ENCODE assay signal across 8 cellular contexts in genomic region chr7:25125137-25125946, GRCh38. TPM values are rescaled to one million over a fixed set of nuclear protein-coding genes. Genes with fewer than 3 reads are reported as not detected.
DNase-seq lines count a peak whose midpoint lies in the region; ATAC-seq and TF ChIP-seq lines count a peak whose summit lies in the region.

CYCS (minus strand) TSS chr7:25125260; CDS start chr7:25124119, 1,141 bp downstream.

- peaks cover 30% of the 10 kb centered on the region for H4K20me1 ChIP-seq in Karpas-422 (ENCODE audit: insufficient read depth, low read depth, low read length)

- H3K4me3 ChIP-seq in Karpas-422 (ENCODE audit: low read length) (peak within 1 kb of the TSS; percentile 83), esophagus muscularis mucosa (peak within 1 kb of the TSS; percentile 80 to 89 (median 84)), muscle layer of duodenum (ENCODE audit: low read depth in 1 of 2, low read length in 2 of 2) (peak within 1 kb of the TSS; percentile 82 to 96)

- intact Hi-C loops in esophagus muscularis mucosa (cut with DNase I): no loop called here

- H3K4me1 ChIP-seq in Karpas-422 (ENCODE audit: low read length) (peaks cover 34% of the 10 kb centered on the region), esophagus muscularis mucosa (peaks cover 10 to 22% (median 15%) of the 10 kb centered on the region in 4 donors), muscle layer of duodenum (ENCODE audit: control insufficient read depth in 1 of 2, insufficient read depth in 2 of 2, low read length in 2 of 2) (no peaks in the 10 kb centered on the region)

- peak; percentile 90 for TF ChIP-seq EP300 in esophagus muscularis mucosa (IDR thresholded peaks at IDR 0.05)

- TF ChIP-seq CTCF in esophagus muscularis mucosa (IDR thresholded peaks at IDR 0.05): peak in 1 of 3 experiments; percentile 16

- H2AFZ ChIP-seq in Karpas-422 (ENCODE audit: low read length): peak within 1 kb of the TSS; percentile 96; the same call in 1 of the 2 replicates

- no peaks in the 10 kb centered on the region for H3K9me3 ChIP-seq in Karpas-422 (ENCODE audit: low read length)
- H3K9me3 ChIP-seq in esophagus muscularis mucosa: no peaks in the 10 kb centered on the region
- no peaks in the 10 kb centered on the region for H3K9me3 ChIP-seq in muscle layer of duodenum (ENCODE audit: control insufficient read depth in 1 of 2, low read length in 2 of 2)

- WGBS in esophagus muscularis mucosa: under 1% methylated on average over 20 of the region's 67 CpGs

- peak; percentile 99 for DNase-seq in DMS79 treated with DMSO at 0.1 percent for 48 hours (lab: John Stamatoyannopoulos, UW)
- peak; percentile 100 for DNase-seq in Karpas-422
- peak; percentile 100 for DNase-seq in RKO (ENCODE audit: low spot score)
- peak; percentile 99 for DNase-seq in activated T-helper 1 cell treated with Interleukin-2 at 50 U/mL for 16 hours (ENCODE audit: low read depth)
- DNase-seq in esophagus muscularis mucosa (ENCODE audit: extremely low spot score): peak; percentile 100
- DNase-seq in stimulated activated CD8-positive, alpha-beta memory T cell treated with anti-CD3 and anti-CD28 coated beads, Interleukin-7, amount 100 ng/mL, for 4 hours (ENCODE audit: low read depth in 2 of 2): peak; percentile 99 to 100

- ATAC-seq in GM21825 (IDR thresholded peaks at IDR 0.05; ENCODE audit: unreplicated experiment): peak; percentile 95

- H3K27me3 ChIP-seq in Karpas-422 (ENCODE audit: low read length) (no peaks in the 10 kb centered on the region), esophagus muscularis mucosa (no peaks in the 10 kb centered on the region), muscle layer of duodenum (ENCODE audit: low read depth, low read length) (no peaks in the 10 kb centered on the region)

- peak within 1 kb of the TSS; percentile 72 for H3K27ac ChIP-seq in Karpas-422 (ENCODE audit: low read length)
- peak within 1 kb of the TSS; percentile 95 to 97 (median 96) for H3K27ac ChIP-seq in esophagus muscularis mucosa (replicated peaks in 1 of 4)
- H3K27ac ChIP-seq in muscle layer of duodenum (ENCODE audit: low read length): peak within 1 kb of the TSS; percentile 94

- peak; percentile 95 for TF ChIP-seq POLR2A in esophagus muscularis mucosa (IDR thresholded peaks at IDR 0.05; ENCODE audit: low read depth)

- peaks cover 22% of the 10 kb centered on the region for H3K79me2 ChIP-seq in Karpas-422 (ENCODE audit: low read length)

- H3K36me3 ChIP-seq in Karpas-422 (ENCODE audit: insufficient read depth, low read length) (peaks cover 40% of the 10 kb centered on the region), esophagus muscularis mucosa (peaks cover 11 to 31% (median 25%) of the 10 kb centered on the region in 4 donors), muscle layer of duodenum (ENCODE audit: control insufficient read depth in 1 of 2, insufficient read depth in 2 of 2, low read length in 2 of 2) (peaks cover 22 to 23% of the 10 kb centered on the region in 2 donors)

- H3K9ac ChIP-seq in Karpas-422 (ENCODE audit: low read length): peak within 1 kb of the TSS; percentile 97

- no peaks in the 10 kb centered on the region for H3K9me2 ChIP-seq in Karpas-422 (replicated peaks; ENCODE audit: insufficient read depth, low read length)

- peak within 1 kb of the TSS; percentile 100 for H3K4me2 ChIP-seq in Karpas-422 (ENCODE audit: low read depth, low read length, poor library complexity, severe bottlenecking)

RNA-seq across cellular contexts. Expression of gene CYCS, which starts in this region (rescaled TPM):
- total RNA-seq in Karpas-422 (2014; rRNA removed; shearing (Covaris generic); ENCODE audit: low replicate concordance): 43.9 and 102 TPM in 2 replicates
- 10 to 100 TPM; 39.9 to 57.3 (median 44.6) TPM for total RNA-seq in esophagus muscularis mucosa

Comparison
In these comparisons a context has a peak if more than half of its experiments do, and no peak if none do; other contexts are left out.
1. Peak in every context shown above with its lines: DNase-seq, ATAC-seq, H3K4me3 ChIP-seq and H3K27ac ChIP-seq.